ENCODE assay signal across 1 cellular context in genomic region chr6:121596441-121596840, GRCh38.
TF ChIP-seq lines count a peak whose summit lies in the region.

No MANE protein-coding gene starts in this region.

TF ChIP-seq in WTC11, 78 proteins besides CTCF, POLR2A, EP300 and RAD21 (continued from another document):
- no peak for TF ChIP-seq ZMAT4 (CRISPR knock-in tag; IDR thresholded peaks at IDR 0.05)
TF ChIP-seq in WTC11: peak in this region for 0.
